ENCODE assay signal across 27 cellular contexts in genomic region chr20:16477632-16478031, GRCh38.
A peak's percentile ranks its signal among the peaks of the same experiment; 100 is the strongest.
DNase-seq lines count a peak whose midpoint lies in the region; ATAC-seq and TF ChIP-seq lines count a peak whose summit lies in the region.
"Had no signal": no experiment of that assay in that cellular context is flagged by ENCODE, and none has a peak within 500 bp of the region (broad histone marks: within the 10 kb centered on the region; RNA-seq: fewer than 3 reads in every experiment).

No MANE protein-coding gene starts in this region.

- H4K20me1 ChIP-seq in BLaER1 treated with 17β-estradiol and CSF1 and Interleukin-3, amounts not matched to agents 10 nM and 100 nM, result no peaks in the 10 kb centered on the region; a peak in 1 of 22 replicates
- H4K20me1 ChIP-seq in IMR-90 (ENCODE audit: insufficient read depth, low read length), result no peaks in the 10 kb centered on the region

- H2BK20ac ChIP-seq in IMR-90 (ENCODE audit: low read depth, low read length), result peak overlapping the region; percentile 51; the same call in 1 of the 2 replicates

- H3K9ac ChIP-seq in BLaER1 treated with 17β-estradiol and CSF1 and Interleukin-3, amounts not matched to agents 10 nM and 100 nM, result peak overlapping the region in 8 of 11 experiments; percentile 15 to 57 (median 24); a peak in 10 of 22 replicates
- H3K9ac ChIP-seq in IMR-90 (ENCODE audit: low read depth, low read length), result no peak overlapping the region

- H3K4me1 ChIP-seq in BLaER1 treated with 17β-estradiol and CSF1 and Interleukin-3, amounts not matched to agents 10 nM and 100 nM, result peaks cover 19 to 37% (median 31%) of the 10 kb centered on the region in 10 experiments
- H3K4me1 ChIP-seq in IMR-90 (ENCODE audit: control insufficient read depth, insufficient read depth, low read length) (peaks cover 9% of the 10 kb centered on the region), Peyer's patch (peaks cover 0 to 20% (median 0%) of the 10 kb centered on the region in 4 donors)
- H3K4me1 ChIP-seq in naive thymus-derived CD4-positive, alpha-beta T cell (ENCODE audit: control insufficient read depth in 2 of 2, insufficient read depth in 2 of 2, low read length in 2 of 2), result no peaks in the 10 kb centered on the region
- H3K4me1 ChIP-seq: SJSA1 had no signal

- H2AK5ac ChIP-seq in IMR-90 (ENCODE audit: low read depth, low read length), result no peak overlapping the region

- H3K9me3 ChIP-seq in BLaER1 treated with 17β-estradiol and CSF1 and Interleukin-3, amounts not matched to agents 10 nM and 100 nM (replicated peaks in 1 of 11), result peaks cover under 1 to 10% (median 8%) of the 10 kb centered on the region in 11 experiments; a peak in 8 of 22 replicates
- H3K9me3 ChIP-seq in IMR-90 (ENCODE audit: control insufficient read depth, insufficient read depth, low read length) (no peaks in the 10 kb centered on the region), Peyer's patch (no peaks in the 10 kb centered on the region)
- H3K9me3 ChIP-seq in naive thymus-derived CD4-positive, alpha-beta T cell (ENCODE audit: control insufficient read depth in 2 of 3, low read length in 3 of 3), result no peaks in the 10 kb centered on the region
- H3K9me3 ChIP-seq: SJSA1, tibial nerve had no signal

- no peak overlapping the region for H2AK9ac ChIP-seq in IMR-90 (replicated peaks; ENCODE audit: low read depth, low read length, poor library complexity)

- no TSS peak for BruUV-seq in IMR-90 (replicated peaks; lab: Mats Ljungman, UMichigan)

- no peak overlapping the region for H3K14ac ChIP-seq in IMR-90 (replicated peaks; ENCODE audit: low read depth, low read length)

- H3K9me3 Mint-ChIP-seq in naive thymus-derived CD4-positive, alpha-beta T cell, result peaks cover 0 to 1% (median 0%) of the 10 kb centered on the region in 11 donors
- H3K9me3 Mint-ChIP-seq in activated CD8-positive, alpha-beta memory T cell treated with anti-CD3 and anti-CD28 coated beads, Interleukin-2, amount 10 ng/mL, durations not matched to agents 7 days and 5 days (ENCODE audit: low read depth), result no peaks in the 10 kb centered on the region
- H3K9me3 Mint-ChIP-seq: nephron progenitor cell; stimulated activated naive CD8-positive, alpha-beta T cell treated with anti-CD3 and anti-CD28 coated beads, Interleukin-15, Interleukin-2, amounts not matched to agents 100 ng/mL and 50 ng/mL, for 24 hours had no signal

- H2BK120ac ChIP-seq in IMR-90 (ENCODE audit: low read depth, low read length), result peak overlapping the region; percentile 21; the same call in 1 of the 2 replicates

- TF ChIP-seq CTCF in IMR-90 (conservative IDR thresholded peaks at IDR 0.05; ENCODE audit: low read depth, low read length), result no peak
- TF ChIP-seq CTCF in Peyer's patch (IDR thresholded peaks at IDR 0.05), result no peak

- in situ Hi-C loops in IMR-90 (cut with MboI; ENCODE audit: low sequenced_read_pairs), result no loop called here

- H3K27me3 ChIP-seq in BLaER1 treated with 17β-estradiol and CSF1 and Interleukin-3, amounts not matched to agents 10 nM and 100 nM, result no peaks in the 10 kb centered on the region
- H3K27me3 ChIP-seq in IMR-90 (ENCODE audit: control insufficient read depth, insufficient read depth, low read length), result no peaks in the 10 kb centered on the region
- H3K27me3 ChIP-seq in naive thymus-derived CD4-positive, alpha-beta T cell (ENCODE audit: control insufficient read depth in 2 of 2, insufficient read depth in 2 of 2, low read length in 2 of 2), result no peaks in the 10 kb centered on the region
- H3K27me3 ChIP-seq in Peyer's patch, result no peaks in the 10 kb centered on the region
- H3K27me3 ChIP-seq: SJSA1, tibial nerve had no signal

- peak overlapping the region in 6 of 9 donors; percentile 4 to 74 (median 28) for H3K27ac Mint-ChIP-seq in naive thymus-derived CD4-positive, alpha-beta T cell
- H3K27ac Mint-ChIP-seq in activated CD8-positive, alpha-beta memory T cell treated with anti-CD3 and anti-CD28 coated beads, Interleukin-2, amount 10 ng/mL, durations not matched to agents 7 days and 5 days, result no peak overlapping the region
- H3K27ac Mint-ChIP-seq: nephron progenitor cell; progenitor cell of endocrine pancreas; stimulated activated naive CD8-positive, alpha-beta T cell treated with anti-CD3 and anti-CD28 coated beads, Interleukin-15, Interleukin-2, amounts not matched to agents 100 ng/mL and 50 ng/mL, for 24 hours; T-helper 17 cell had no signal

- CTCF ChIA-PET in IMR-90 (lab: Yijun Ruan, JAX), result interaction anchor here (0.6 kb wide), 1 partner anchor 181 kb away, joined by 3 read pairs; no protein-coding TSS in a partner anchor
- CTCF ChIA-PET in naive thymus-derived CD4-positive, alpha-beta T cell (lab: Charles Lee), result no interaction called here
- CTCF ChIA-PET in activated CD8-positive, alpha-beta memory T cell treated with anti-CD3 and anti-CD28 coated beads, Interleukin-2, amount 10 ng/mL, durations not matched to agents 7 days and 5 days (lab: Charles Lee), result no interaction called here

- peak overlapping the region; percentile 64 for H2BK5ac ChIP-seq in IMR-90 (ENCODE audit: low read depth, low read length, poor library complexity, severe bottlenecking)

- no peaks in the 10 kb centered on the region for H3K79me1 ChIP-seq in IMR-90 (ENCODE audit: low read depth in 1 of 2, low read length in 2 of 2)

- H3K18ac ChIP-seq in IMR-90 (ENCODE audit: low read depth, low read length), result peak overlapping the region; percentile 85

- no peak overlapping the region; the same call in 2 of the 3 replicates for H2BK15ac ChIP-seq in IMR-90 (ENCODE audit: low read depth, low read length)

- 0 out of 2 replicates have a peak, but pooled peaks cover 4% of the 10 kb centered on the region for H3K9me1 ChIP-seq in IMR-90 (ENCODE audit: insufficient read depth, low read length)

- no peak for TF ChIP-seq POLR2A in IMR-90 (IDR thresholded peaks at IDR 0.05; ENCODE audit: low read depth, low read length)
- TF ChIP-seq POLR2A in Peyer's patch (IDR thresholded peaks at IDR 0.05), result no peak

- H3K27ac ChIP-seq in BLaER1 treated with 17β-estradiol and CSF1 and Interleukin-3, amounts not matched to agents 10 nM and 100 nM, result peak overlapping the region in 9 of 11 experiments; percentile 9 to 76 (median 65); a peak in 16 of 22 replicates
- peak overlapping the region; percentile 87; the same call in 1 of the 2 replicates for H3K27ac ChIP-seq in IMR-90 (ENCODE audit: insufficient read depth, low read length)
- no peak overlapping the region for H3K27ac ChIP-seq in naive thymus-derived CD4-positive, alpha-beta T cell (ENCODE audit: low read depth, low read length)
- H3K27ac ChIP-seq in Peyer's patch, result peak overlapping the region in 2 of 4 donors; percentile 55 to 72
- H3K27ac ChIP-seq: epithelial cell of prostate, SJSA1, VCaP had no signal

- no peak for TF ChIP-seq RAD21 in IMR-90 (IDR thresholded peaks at IDR 0.05; ENCODE audit: low read length)

- ATAC-seq in IMR-90 (ENCODE audit: low read depth), result peak; percentile 35
- no peak for ATAC-seq in naive thymus-derived CD4-positive, alpha-beta T cell
- ATAC-seq in activated CD8-positive, alpha-beta memory T cell treated with anti-CD3 and anti-CD28 coated beads, Interleukin-2, amount 10 ng/mL, durations not matched to agents 7 days and 5 days, result no peak
- ATAC-seq: HCT116, left lobe of liver, T-helper 17 cell had no signal

- H3K4ac ChIP-seq in IMR-90 (ENCODE audit: low read depth, low read length), result no peak overlapping the region; the same call in 1 of the 2 replicates

- H3K36me3 ChIP-seq in BLaER1 treated with 17β-estradiol and CSF1 and Interleukin-3, amounts not matched to agents 10 nM and 100 nM, result peaks cover 5 to 60% (median 34%) of the 10 kb centered on the region in 11 experiments; a peak in 18 of 22 replicates
- H3K36me3 ChIP-seq in IMR-90 (ENCODE audit: control insufficient read depth, insufficient read depth, low read length) (no peaks in the 10 kb centered on the region), Peyer's patch (peaks cover 0 to 8% (median 0%) of the 10 kb centered on the region in 3 donors)
- H3K36me3 ChIP-seq in naive thymus-derived CD4-positive, alpha-beta T cell (ENCODE audit: control insufficient read depth in 2 of 3, insufficient read depth in 3 of 3, low read length in 3 of 3), result no peaks in the 10 kb centered on the region
- H3K36me3 ChIP-seq: SJSA1 had no signal

- H4K91ac ChIP-seq in IMR-90 (ENCODE audit: insufficient read depth, low read depth, low read length), result no peak overlapping the region

- no peak overlapping the region for H2AFZ ChIP-seq in IMR-90 (replicated peaks; ENCODE audit: low read length, poor library complexity)

- H3K4me3 Mint-ChIP-seq in naive thymus-derived CD4-positive, alpha-beta T cell, result no peak overlapping the region
- H3K4me3 Mint-ChIP-seq in activated CD8-positive, alpha-beta memory T cell treated with anti-CD3 and anti-CD28 coated beads, Interleukin-2, amount 10 ng/mL, durations not matched to agents 7 days and 5 days, result no peak overlapping the region
- H3K4me3 Mint-ChIP-seq: nephron progenitor cell; stimulated activated naive CD8-positive, alpha-beta T cell treated with anti-CD3 and anti-CD28 coated beads, Interleukin-15, Interleukin-2, amounts not matched to agents 100 ng/mL and 50 ng/mL, for 24 hours; T-helper 17 cell had no signal

- DNase-seq in IMR-90 (peak; percentile 30), fibroblast of gingiva (ENCODE audit: low read depth) (peak; percentile 32), Peyer's patch (no peak), NCI-H1436 (lab: John Stamatoyannopoulos, UW) (no peak)
- DNase-seq in naive thymus-derived CD4-positive, alpha-beta T cell, result no peak
- no peak for DNase-seq in activated CD8-positive, alpha-beta memory T cell treated with anti-CD3 and anti-CD28 coated beads, Interleukin-2, amount 10 ng/mL, durations not matched to agents 7 days and 5 days
- DNase-seq: activated naive CD4-positive, alpha-beta T cell; AML-193; anterior cingulate cortex; caudate nucleus; COR-L47; EL; MM.1S; NCI-H187; NCI-H2227 treated with DMSO at 0.1 percent for 48 hours; NCI-H748 treated with DMSO at 0.1 percent for 48 hours; nephron progenitor cell; T-helper 17 cell had no signal

- H3K23ac ChIP-seq in IMR-90 (ENCODE audit: low read depth, low read length), result no peak overlapping the region

- H4K5ac ChIP-seq in IMR-90 (ENCODE audit: low read depth, low read length), result peak overlapping the region; percentile 43

- no peaks in the 10 kb centered on the region for H3K27me3 Mint-ChIP-seq in naive thymus-derived CD4-positive, alpha-beta T cell
- no peaks in the 10 kb centered on the region for H3K27me3 Mint-ChIP-seq in activated CD8-positive, alpha-beta memory T cell treated with anti-CD3 and anti-CD28 coated beads, Interleukin-2, amount 10 ng/mL, durations not matched to agents 7 days and 5 days
- H3K27me3 Mint-ChIP-seq: progenitor cell of endocrine pancreas; stimulated activated naive CD8-positive, alpha-beta T cell treated with anti-CD3 and anti-CD28 coated beads, Interleukin-15, Interleukin-2, amounts not matched to agents 100 ng/mL and 50 ng/mL, for 24 hours; T-helper 17 cell had no signal

- H3K56ac ChIP-seq in IMR-90 (ENCODE audit: extremely low read depth, insufficient read depth, low read length), result no peak overlapping the region

- POLR2A ChIA-PET in IMR-90 (lab: Charles Lee; ENCODE audit: unreplicated experiment), result no interaction called here
- POLR2A ChIA-PET in naive thymus-derived CD4-positive, alpha-beta T cell (lab: Charles Lee), result no interaction called here

- H3K4me3 ChIP-seq in BLaER1 treated with 17β-estradiol and CSF1 and Interleukin-3, amounts not matched to agents 10 nM and 100 nM, result no peak overlapping the region
- no peak overlapping the region for H3K4me3 ChIP-seq in IMR-90 (ENCODE audit: insufficient read depth, low read depth, low read length)
- H3K4me3 ChIP-seq in naive thymus-derived CD4-positive, alpha-beta T cell (ENCODE audit: low read length), result no peak overlapping the region
- H3K4me3 ChIP-seq in Peyer's patch, result no peak overlapping the region
- H3K4me3 ChIP-seq: SJSA1, tibial nerve had no signal

- intact Hi-C loops in IMR-90 (cut with micrococcal nuclease), result no loop called here
- intact Hi-C loops in naive thymus-derived CD4-positive, alpha-beta T cell (cut with micrococcal nuclease), result loop anchor here in 1 of 2 donors (10.0 kb wide), 1 partner anchor 63 kb away; no protein-coding TSS in a partner anchor

- H4K8ac ChIP-seq in IMR-90 (ENCODE audit: low read depth in 2 of 2, low read length in 2 of 2), result no peak overlapping the region

- dilution Hi-C loops in IMR-90 (cut with HindIII; ENCODE audit: low sequenced_read_pairs, unreplicated experiment), result no loop called here

- peak overlapping the region; percentile 40 to 72 (median 64) for H3K4me2 ChIP-seq in BLaER1 treated with 17β-estradiol and CSF1 and Interleukin-3, amounts not matched to agents 10 nM and 100 nM
- H3K4me2 ChIP-seq in IMR-90 (ENCODE audit: low read depth, low read length), result peak overlapping the region; percentile 68

- H3K4me1 Mint-ChIP-seq in naive thymus-derived CD4-positive, alpha-beta T cell, result peaks cover 5 to 16% (median 8%) of the 10 kb centered on the region in 7 donors
- no peaks in the 10 kb centered on the region for H3K4me1 Mint-ChIP-seq in activated CD8-positive, alpha-beta memory T cell treated with anti-CD3 and anti-CD28 coated beads, Interleukin-2, amount 10 ng/mL, durations not matched to agents 7 days and 5 days

- peaks cover 0 to 37% (median 11%) of the 10 kb centered on the region in 5 donors for H3K36me3 Mint-ChIP-seq in naive thymus-derived CD4-positive, alpha-beta T cell
- H3K36me3 Mint-ChIP-seq in activated CD8-positive, alpha-beta memory T cell treated with anti-CD3 and anti-CD28 coated beads, Interleukin-2, amount 10 ng/mL, durations not matched to agents 7 days and 5 days, result no peaks in the 10 kb centered on the region

- WGBS in IMR-90 (ENCODE audit: extremely low coverage in 2 of 2, insufficient read length in 1 of 2), 2 experiments, result 63% methylated on average over 4 of the region's 5 CpGs; no CpG with 5 or more reads in 1 of the 2 experiments

Comparison
In these comparisons a context has a peak if more than half of its experiments do, and no peak if none do; other contexts are left out.
1. DNase-seq: peak in IMR-90 (single experiment) and fibroblast of gingiva (single experiment); none in naive thymus-derived CD4-positive, alpha-beta T cell (0 of 9), Peyer's patch (0 of 3), NCI-H1436 (single experiment) and activated CD8-positive, alpha-beta memory T cell treated with anti-CD3 and anti-CD28 coated beads, Interleukin-2, amount 10 ng/mL, durations not matched to agents 7 days and 5 days (single experiment).